2 cellular contexts compared by ENCODE assay signal in genomic region chr22:39298194-39298987, GRCh38.
A peak's percentile ranks its signal among the peaks of the same experiment; 100 is the strongest.
TF ChIP-seq lines count a peak whose summit lies in the region.

No MANE protein-coding gene starts in this region.

TF ChIP-seq in HepG2, 621 proteins besides CTCF, POLR2A, EP300 and RAD21 (continues in another document):
- peak; percentile 43 for TF ChIP-seq ZFX (CRISPR knock-in tag; IDR thresholded peaks at IDR 0.05; ENCODE audit: low read depth)
- TF ChIP-seq MXI1 (IDR thresholded peaks at IDR 0.05; ENCODE audit: borderline replicate concordance, low read depth, low read length): no peak
- TF ChIP-seq NFE2L1 (CRISPR knock-in tag; IDR thresholded peaks at IDR 0.05; ENCODE audit: borderline replicate concordance): no peak
- 0 out of 2 replicates have a peak, but pooled peaks have one; percentile 12 for TF ChIP-seq SNAPC2 (CRISPR knock-in tag; IDR thresholded peaks at IDR 0.05)
- TF ChIP-seq SMARCC2 (IDR thresholded peaks at IDR 0.05): no peak
- peak; percentile 6 for TF ChIP-seq ZNF18 (CRISPR knock-in tag; IDR thresholded peaks at IDR 0.05; ENCODE audit: insufficient replicate concordance)
- TF ChIP-seq ZNF609 (CRISPR knock-in tag; IDR thresholded peaks at IDR 0.05; ENCODE audit: borderline replicate concordance): peak; percentile 5; the same call in 1 of the 2 replicates
- TF ChIP-seq ZNF34 (CRISPR knock-in tag; IDR thresholded peaks at IDR 0.05; ENCODE audit: borderline replicate concordance): no peak
- no peak for TF ChIP-seq PHF21A (CRISPR knock-in tag; IDR thresholded peaks at IDR 0.05)
- TF ChIP-seq UBTF (CRISPR knock-in tag; IDR thresholded peaks at IDR 0.05): 0 out of 2 replicates have a peak, but pooled peaks have one; percentile 19
- peak; percentile 96 for TF ChIP-seq ZNF768 (CRISPR knock-in tag; IDR thresholded peaks at IDR 0.05)
- no peak for TF ChIP-seq MIER3 (CRISPR knock-in tag; IDR thresholded peaks at IDR 0.05; ENCODE audit: borderline replicate concordance)
- no peak for TF ChIP-seq ZNF12 (CRISPR knock-in tag; IDR thresholded peaks at IDR 0.05)
- no peak for TF ChIP-seq ZNF143 (CRISPR knock-in tag; IDR thresholded peaks at IDR 0.05)

TF ChIP-seq in H1, 55 proteins besides CTCF, POLR2A, EP300 and RAD21:
- TF ChIP-seq BACH1 (IDR thresholded peaks at IDR 0.05; ENCODE audit: low read length) (no peak), GTF2F1 (IDR thresholded peaks at IDR 0.05; ENCODE audit: borderline replicate concordance, low read depth, low read length) (no peak), MAX (IDR thresholded peaks at IDR 0.05) (0 out of 2 replicates have a peak, but pooled peaks have one; percentile 8), RNF2 (IDR thresholded peaks at IDR 0.05; ENCODE audit: borderline replicate concordance, low read depth, low read length, missing control alignments, poor library complexity, severe bottlenecking) (no peak), KDM1A (IDR thresholded peaks at IDR 0.05; ENCODE audit: borderline replicate concordance, low read length) (no peak)
